10 cellular contexts compared by ENCODE assay signal in the genomic region with DNA sequence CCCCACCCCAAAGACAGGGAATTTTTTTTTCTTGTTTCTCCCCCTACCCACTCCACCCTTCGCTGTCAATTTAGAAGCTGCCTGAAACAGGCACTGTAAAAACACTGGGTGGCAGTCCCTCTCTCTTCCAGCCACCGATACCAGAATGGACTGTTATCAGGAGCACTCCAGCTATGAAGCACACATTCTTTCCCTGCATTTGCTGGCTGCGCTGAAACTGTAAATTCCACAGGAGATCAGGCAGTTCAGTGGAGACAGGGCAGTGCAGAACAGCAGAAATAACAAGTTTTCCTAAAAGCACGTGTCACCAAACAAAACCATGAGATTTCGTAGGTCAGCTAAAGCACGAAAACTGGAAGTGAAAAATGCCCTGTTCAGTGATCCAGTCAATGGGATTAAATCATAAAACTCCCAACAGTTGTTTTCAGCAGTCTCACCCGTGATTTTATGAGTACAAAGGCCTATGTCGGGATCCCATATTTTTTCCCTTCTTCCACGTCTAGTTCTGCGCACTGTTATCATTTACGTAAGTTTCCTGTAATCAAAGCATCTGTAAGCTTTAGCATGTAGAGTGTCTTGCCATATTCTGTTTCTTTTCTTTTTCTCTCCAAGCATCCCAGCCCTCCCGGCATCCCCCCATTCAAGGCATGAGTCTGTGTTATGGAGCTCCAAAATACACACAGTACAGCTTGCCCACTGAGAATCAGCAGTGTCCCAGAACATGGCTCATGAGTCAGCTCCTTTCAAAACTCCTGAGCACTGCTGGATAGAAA.
DNase-seq lines count a peak whose midpoint lies in the region; ATAC-seq and TF ChIP-seq lines count a peak whose summit lies in the region.
"Had no signal": no experiment of that assay in that cellular context is flagged by ENCODE, and none has a peak within 500 bp of the region (broad histone marks: within the 10 kb centered on the region; RNA-seq: fewer than 3 reads in every experiment).

No MANE protein-coding gene starts in this region.

- DNase-seq in ACHN (peak; percentile 69), heart left ventricle (peak in 4 of 5 donors; percentile 33 to 56 (median 44)), SW480 (ENCODE audit: low spot score) (no peak), NK-92 (lab: John Stamatoyannopoulos, UW; ENCODE audit: unreplicated experiment) (no peak), WERI-Rb-1 (no peak)
- DNase-seq: activated naive CD4-positive, alpha-beta T cell treated with anti-CD3 and anti-CD28 coated beads, Interleukin-2, amount 50 U/mL, for 16 hours had no signal

- no peak for TF ChIP-seq POLR2A in heart left ventricle (IDR thresholded peaks at IDR 0.05)

- H3K4me1 ChIP-seq in heart left ventricle = peaks cover 0 to 9% (median 0%) of the 10 kb centered on the region in 12 donors

- no peak overlapping the region for H3K27ac ChIP-seq in VCaP
- peak overlapping the region in 8 of 12 donors; percentile 27 to 70 (median 56) for H3K27ac ChIP-seq in heart left ventricle
- no peak overlapping the region for H3K27ac ChIP-seq in WERI-Rb-1

- ATAC-seq in heart left ventricle = peak; percentile 96 to 99 (median 97)
- ATAC-seq in HG03175 (IDR thresholded peaks at IDR 0.05; ENCODE audit: unreplicated experiment) = no peak

- H3K4me3 ChIP-seq in heart left ventricle (peak overlapping the region in 5 of 12 donors; percentile 7 to 39 (median 34)), WERI-Rb-1 (ENCODE audit: low read depth, low read length) (no peak overlapping the region)

- H3K36me3 ChIP-seq in heart left ventricle (no peaks in the 10 kb centered on the region), WERI-Rb-1 (no peaks in the 10 kb centered on the region)

- peaks cover 3% of the 10 kb centered on the region for H3K27me3 Mint-ChIP-seq in nephron (ENCODE audit: low read depth)
- H3K27me3 Mint-ChIP-seq: stimulated activated naive CD8-positive, alpha-beta T cell treated with anti-CD3 and anti-CD28 coated beads, Interleukin-15, Interleukin-2, amounts not matched to agents 100 ng/mL and 50 ng/mL, for 24 hours had no signal

- H3K4me1 Mint-ChIP-seq in nephron = peaks cover 12% of the 10 kb centered on the region

- H3K27me3 ChIP-seq in heart left ventricle (no peaks in the 10 kb centered on the region), WERI-Rb-1 (ENCODE audit: insufficient read depth, low read depth, severe bottlenecking) (no peaks in the 10 kb centered on the region)

- H3K4me3 Mint-ChIP-seq in nephron = peak overlapping the region in 2 of 3 experiments; percentile 2 to 19
- H3K4me3 Mint-ChIP-seq: stimulated activated naive CD8-positive, alpha-beta T cell treated with anti-CD3 and anti-CD28 coated beads, Interleukin-15, Interleukin-2, amounts not matched to agents 100 ng/mL and 50 ng/mL, for 24 hours had no signal

- no peaks in the 10 kb centered on the region for H3K9me3 Mint-ChIP-seq in nephron

- 16 to 20% (median 17%) methylated on average over 12 of the region's 12 CpGs for WGBS in heart left ventricle, 4 donors

- peak overlapping the region; percentile 69 to 93 (median 77) for H3K27ac Mint-ChIP-seq in nephron
- H3K27ac Mint-ChIP-seq: stimulated activated naive CD8-positive, alpha-beta T cell treated with anti-CD3 and anti-CD28 coated beads, Interleukin-15, Interleukin-2, amounts not matched to agents 100 ng/mL and 50 ng/mL, for 24 hours had no signal

- intact Hi-C loops in heart left ventricle (cut with DNase I) = no loop called here

- 0 out of 2 replicates have a peak, but pooled peaks have one; percentile 28 for TF ChIP-seq CTCF in VCaP (conservative IDR thresholded peaks at IDR 0.05)
- TF ChIP-seq CTCF in heart left ventricle (IDR thresholded peaks at IDR 0.05) = peak in 9 of 12 donors; percentile 21 to 58 (median 39)
- TF ChIP-seq CTCF in nephron (IDR thresholded peaks at IDR 0.05; ENCODE audit: unreplicated experiment in 3 of 3) = no peak
- no peak for TF ChIP-seq CTCF in WERI-Rb-1 (IDR thresholded peaks at IDR 0.05; ENCODE audit: low read depth, low read length)

- H3K9me3 ChIP-seq in heart left ventricle (no peaks in the 10 kb centered on the region), WERI-Rb-1 (ENCODE audit: severe bottlenecking) (no peaks in the 10 kb centered on the region)

- no peaks in the 10 kb centered on the region for H3K36me3 Mint-ChIP-seq in nephron (ENCODE audit: low read depth)

- in situ Hi-C loops in ACHN (cut with HindIII; ENCODE audit: low pct_ligation_motif_present, low pct_unique_long_range_greater_than_20kb, low sequenced_read_pairs) = no loop called here

Comparison
In these comparisons a context has a peak if more than half of its experiments do, and no peak if none do; other contexts are left out.
1. DNase-seq: peak in ACHN (single experiment) and heart left ventricle (4 of 5); none in SW480 (single experiment), NK-92 (single experiment) and WERI-Rb-1 (single experiment).
2. H3K27ac ChIP-seq: peak in heart left ventricle (8 of 12); none in VCaP (single experiment) and WERI-Rb-1 (single experiment).
3. CTCF ChIP-seq: peak in VCaP (single experiment) and heart left ventricle (9 of 12); none in nephron (0 of 3) and WERI-Rb-1 (single experiment).